ENCODE assay signal across 17 cellular contexts in genomic region chr2:6065713-6066112, GRCh38.
A peak's percentile ranks its signal among the peaks of the same experiment; 100 is the strongest.
DNase-seq lines count a peak whose midpoint lies in the region; ATAC-seq and TF ChIP-seq lines count a peak whose summit lies in the region.
"Had no signal": no experiment of that assay in that cellular context is flagged by ENCODE, and none has a peak within 500 bp of the region (broad histone marks: within the 10 kb centered on the region; RNA-seq: fewer than 3 reads in every experiment).

No MANE protein-coding gene starts in this region.

- no peak overlapping the region for H3K4me3 Mint-ChIP-seq in neural progenitor cell
- H3K4me3 Mint-ChIP-seq in naive thymus-derived CD4-positive, alpha-beta T cell: no peak overlapping the region
- H3K4me3 Mint-ChIP-seq: B cell; CD4-positive, alpha-beta T cell; CD8-positive, alpha-beta T cell had no signal

- H4K20me1 ChIP-seq in OCI-LY1 (ENCODE audit: insufficient read depth, low read length) (no peaks in the 10 kb centered on the region), neural progenitor cell (ENCODE audit: low read depth) (no peaks in the 10 kb centered on the region)
- H4K20me1 ChIP-seq: BLaER1 treated with 17β-estradiol and CSF1 and Interleukin-3, amounts not matched to agents 10 nM and 100 nM had no signal

- ATAC-seq in naive thymus-derived CD4-positive, alpha-beta T cell: no peak
- ATAC-seq in aorta (ENCODE audit: low FRiP score): no peak
- ATAC-seq: CD8-positive, alpha-beta T cell had no signal

- H2AFZ ChIP-seq in OCI-LY1 (ENCODE audit: low read length) (peak overlapping the region; percentile 35; the same call in 1 of the 2 replicates), neural progenitor cell (replicated peaks) (no peak overlapping the region)

- peak overlapping the region; percentile 95 for H3K27ac ChIP-seq in OCI-LY1 (ENCODE audit: low read depth, low read length, poor library complexity, severe bottlenecking)
- H3K27ac ChIP-seq in neural progenitor cell: no peak overlapping the region
- no peak overlapping the region for H3K27ac ChIP-seq in naive thymus-derived CD4-positive, alpha-beta T cell (ENCODE audit: low read depth, low read length)
- H3K27ac ChIP-seq in aorta (ENCODE audit: low read depth in 1 of 2, low read length in 2 of 2): no peak overlapping the region
- H3K27ac ChIP-seq: BLaER1 treated with 17β-estradiol and CSF1 and Interleukin-3, amounts not matched to agents 10 nM and 100 nM; C4-2B had no signal

- H3K4me1 ChIP-seq in OCI-LY1 (ENCODE audit: insufficient read depth, low read length, severe bottlenecking) (peaks cover 89% of the 10 kb centered on the region), neural progenitor cell (peaks cover 29% of the 10 kb centered on the region), aorta (ENCODE audit: control insufficient read depth in 1 of 2, insufficient read depth in 2 of 2, low read length in 2 of 2) (peaks cover 0 to 1% of the 10 kb centered on the region in 2 donors)
- H3K4me1 ChIP-seq in naive thymus-derived CD4-positive, alpha-beta T cell (ENCODE audit: control insufficient read depth in 2 of 2, insufficient read depth in 2 of 2, low read length in 2 of 2): no peaks in the 10 kb centered on the region
- H3K4me1 ChIP-seq: BLaER1 treated with 17β-estradiol and CSF1 and Interleukin-3, amounts not matched to agents 10 nM and 100 nM; Caco-2 had no signal

- H3K4me3 ChIP-seq in OCI-LY1 (ENCODE audit: low read depth, low read length, poor library complexity, severe bottlenecking): no peak overlapping the region
- H3K4me3 ChIP-seq in neural progenitor cell: no peak overlapping the region
- H3K4me3 ChIP-seq in naive thymus-derived CD4-positive, alpha-beta T cell (ENCODE audit: low read length): no peak overlapping the region
- no peak overlapping the region for H3K4me3 ChIP-seq in aorta (ENCODE audit: low read length in 2 of 2)
- H3K4me3 ChIP-seq: BLaER1 treated with 17β-estradiol and CSF1 and Interleukin-3, amounts not matched to agents 10 nM and 100 nM had no signal

- H3K9me3 ChIP-seq in OCI-LY1 (ENCODE audit: low read length) (no peaks in the 10 kb centered on the region), neural progenitor cell (ENCODE audit: low read depth) (no peaks in the 10 kb centered on the region), aorta (ENCODE audit: control insufficient read depth, low read length) (no peaks in the 10 kb centered on the region)
- no peaks in the 10 kb centered on the region for H3K9me3 ChIP-seq in naive thymus-derived CD4-positive, alpha-beta T cell (ENCODE audit: control insufficient read depth in 2 of 3, low read length in 3 of 3)
- H3K9me3 ChIP-seq: BLaER1 treated with 17β-estradiol and CSF1 and Interleukin-3, amounts not matched to agents 10 nM and 100 nM; Caco-2 had no signal

- no peaks in the 10 kb centered on the region for H3F3A ChIP-seq in OCI-LY1 (ENCODE audit: insufficient read depth, low read length)
- peaks cover 8% of the 10 kb centered on the region for H3F3A ChIP-seq in neural progenitor cell (ENCODE audit: low read depth)

- no peaks in the 10 kb centered on the region for H3K36me3 Mint-ChIP-seq in neural progenitor cell
- H3K36me3 Mint-ChIP-seq in naive thymus-derived CD4-positive, alpha-beta T cell: no peaks in the 10 kb centered on the region
- H3K36me3 Mint-ChIP-seq: CD8-positive, alpha-beta T cell had no signal

- peaks cover 51% of the 10 kb centered on the region for H3K4me1 Mint-ChIP-seq in neural progenitor cell
- H3K4me1 Mint-ChIP-seq in naive thymus-derived CD4-positive, alpha-beta T cell: no peaks in the 10 kb centered on the region
- H3K4me1 Mint-ChIP-seq: B cell had no signal

- H3K27me3 ChIP-seq in OCI-LY1 (ENCODE audit: insufficient read depth, low read length) (no peaks in the 10 kb centered on the region), neural progenitor cell (no peaks in the 10 kb centered on the region), aorta (ENCODE audit: control insufficient read depth in 1 of 2, insufficient read depth in 2 of 2, low read length in 1 of 2) (no peaks in the 10 kb centered on the region)
- no peaks in the 10 kb centered on the region for H3K27me3 ChIP-seq in naive thymus-derived CD4-positive, alpha-beta T cell (ENCODE audit: control insufficient read depth in 2 of 2, insufficient read depth in 2 of 2, low read length in 2 of 2)
- H3K27me3 ChIP-seq: BLaER1 treated with 17β-estradiol and CSF1 and Interleukin-3, amounts not matched to agents 10 nM and 100 nM had no signal

- CTCF ChIA-PET in naive thymus-derived CD4-positive, alpha-beta T cell (lab: Charles Lee): no interaction called here

- H3K27me3 Mint-ChIP-seq in neural progenitor cell (ENCODE audit: insufficient read depth, low read depth): peaks cover 3% of the 10 kb centered on the region
- peaks cover 0 to 7% (median 0%) of the 10 kb centered on the region in 5 donors for H3K27me3 Mint-ChIP-seq in naive thymus-derived CD4-positive, alpha-beta T cell
- H3K27me3 Mint-ChIP-seq: B cell; CD4-positive, alpha-beta T cell had no signal

- no peaks in the 10 kb centered on the region for H3K9me2 ChIP-seq in OCI-LY1 (ENCODE audit: low read depth, low read length)

- peak overlapping the region; percentile 29; the same call in 1 of the 2 replicates for H3K9ac ChIP-seq in OCI-LY1 (ENCODE audit: low read length)
- H3K9ac ChIP-seq in neural progenitor cell: no peak overlapping the region
- H3K9ac ChIP-seq: BLaER1 treated with 17β-estradiol and CSF1 and Interleukin-3, amounts not matched to agents 10 nM and 100 nM had no signal

- H3K4me2 ChIP-seq in OCI-LY1 (ENCODE audit: low read length) (peak overlapping the region; percentile 39; the same call in 1 of the 2 replicates), neural progenitor cell (no peak overlapping the region)
- H3K4me2 ChIP-seq: BLaER1 treated with 17β-estradiol and CSF1 and Interleukin-3, amounts not matched to agents 10 nM and 100 nM had no signal

- 87% methylated on average over 3 of the region's 3 CpGs for WGBS in aorta, 2 donors

- no peaks in the 10 kb centered on the region for H3K36me3 ChIP-seq in OCI-LY1 (ENCODE audit: insufficient read depth, low read length)
- H3K36me3 ChIP-seq in neural progenitor cell: no peaks in the 10 kb centered on the region
- H3K36me3 ChIP-seq in naive thymus-derived CD4-positive, alpha-beta T cell (ENCODE audit: control insufficient read depth in 2 of 3, insufficient read depth in 3 of 3, low read length in 3 of 3): no peaks in the 10 kb centered on the region
- no peaks in the 10 kb centered on the region for H3K36me3 ChIP-seq in aorta (ENCODE audit: control insufficient read depth in 1 of 2, insufficient read depth in 2 of 2, low read length in 1 of 2)
- H3K36me3 ChIP-seq: BLaER1 treated with 17β-estradiol and CSF1 and Interleukin-3, amounts not matched to agents 10 nM and 100 nM had no signal

- intact Hi-C loops in naive thymus-derived CD4-positive, alpha-beta T cell (cut with micrococcal nuclease): no loop called here
- intact Hi-C loops in aorta (cut with DNase I): no loop called here

- DNase-seq in neural progenitor cell (ENCODE audit: low spot score): no peak
- no peak for DNase-seq in naive thymus-derived CD4-positive, alpha-beta T cell
- DNase-seq in aorta: no peak
- no peak for DNase-seq in AG20443 (ENCODE audit: low spot score)
- DNase-seq: 8988T; ACHN; AML-193; Caco-2; Calu3; CD4-positive, alpha-beta T cell; CD8-positive, alpha-beta T cell; DMS79 treated with DMSO at 0.1 percent for 48 hours; GF-D8 had no signal

- H3K27ac Mint-ChIP-seq in neural progenitor cell: peak overlapping the region; percentile 50
- H3K27ac Mint-ChIP-seq in naive thymus-derived CD4-positive, alpha-beta T cell: no peak overlapping the region
- H3K27ac Mint-ChIP-seq: B cell; CD4-positive, alpha-beta T cell; CD8-positive, alpha-beta T cell had no signal

- H3K79me2 ChIP-seq in OCI-LY1 (ENCODE audit: insufficient read depth, low read length) (no peaks in the 10 kb centered on the region), neural progenitor cell (ENCODE audit: low read depth) (no peaks in the 10 kb centered on the region)

- POLR2A ChIA-PET in naive thymus-derived CD4-positive, alpha-beta T cell (lab: Charles Lee): no interaction called here

- no peaks in the 10 kb centered on the region for H3K9me3 Mint-ChIP-seq in neural progenitor cell
- H3K9me3 Mint-ChIP-seq in naive thymus-derived CD4-positive, alpha-beta T cell: peaks cover 0 to 4% (median 0%) of the 10 kb centered on the region in 11 donors
- H3K9me3 Mint-ChIP-seq: CD4-positive, alpha-beta T cell; CD8-positive, alpha-beta T cell had no signal

- no peak for TF ChIP-seq CTCF in OCI-LY1 (IDR thresholded peaks at IDR 0.05; ENCODE audit: low read length)
- TF ChIP-seq CTCF in neural progenitor cell (IDR thresholded peaks at IDR 0.05): no peak
